In the genomic region with DNA sequence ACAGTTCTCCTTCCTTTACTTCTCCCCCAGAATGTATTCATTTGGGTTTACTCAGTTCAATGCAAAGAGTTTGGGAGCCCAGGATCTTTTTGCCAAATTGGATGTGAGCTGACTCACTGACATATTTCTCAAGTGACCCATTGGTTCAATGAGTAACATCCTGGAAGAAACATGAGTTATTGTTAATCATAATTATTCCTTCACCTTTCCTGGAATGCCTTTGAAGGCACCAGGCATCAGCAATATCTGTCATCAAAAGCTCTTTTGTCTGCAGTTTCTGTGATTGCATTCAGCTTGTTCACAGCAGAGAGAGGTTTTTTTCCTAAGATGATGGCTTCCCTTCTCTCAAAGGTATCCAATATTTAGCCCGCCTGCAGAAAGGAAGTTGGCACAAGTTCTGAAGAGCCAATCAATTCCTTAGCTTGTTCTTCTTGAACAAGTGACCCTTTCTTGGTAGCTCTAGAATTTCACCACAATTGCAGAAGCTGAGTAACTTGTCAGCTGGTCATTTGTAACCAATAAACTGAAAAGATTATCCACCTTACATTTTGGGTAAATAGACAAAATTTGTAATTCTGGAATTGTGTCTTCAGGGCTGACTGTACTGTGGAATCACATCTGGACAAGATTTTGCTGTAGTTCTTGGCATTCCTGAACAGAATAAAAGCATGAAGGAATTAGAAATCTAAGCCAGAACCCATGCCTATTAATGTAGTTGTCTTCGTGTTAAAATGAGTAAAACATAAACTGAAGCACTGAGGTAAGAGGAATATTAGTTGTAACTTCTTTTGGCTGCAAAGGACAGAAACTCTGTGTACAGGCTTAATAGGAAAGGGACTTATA, we compare ENCODE assay signal across 1 cellular context.
A peak's percentile ranks its signal among the peaks of the same experiment; 100 is the strongest.
TF ChIP-seq lines count a peak whose summit lies in the region.

No MANE protein-coding gene starts in this region.

TF ChIP-seq in HepG2, 621 proteins besides CTCF, POLR2A, EP300 and RAD21 (continued from another document):
- TF ChIP-seq, protein P1, sequence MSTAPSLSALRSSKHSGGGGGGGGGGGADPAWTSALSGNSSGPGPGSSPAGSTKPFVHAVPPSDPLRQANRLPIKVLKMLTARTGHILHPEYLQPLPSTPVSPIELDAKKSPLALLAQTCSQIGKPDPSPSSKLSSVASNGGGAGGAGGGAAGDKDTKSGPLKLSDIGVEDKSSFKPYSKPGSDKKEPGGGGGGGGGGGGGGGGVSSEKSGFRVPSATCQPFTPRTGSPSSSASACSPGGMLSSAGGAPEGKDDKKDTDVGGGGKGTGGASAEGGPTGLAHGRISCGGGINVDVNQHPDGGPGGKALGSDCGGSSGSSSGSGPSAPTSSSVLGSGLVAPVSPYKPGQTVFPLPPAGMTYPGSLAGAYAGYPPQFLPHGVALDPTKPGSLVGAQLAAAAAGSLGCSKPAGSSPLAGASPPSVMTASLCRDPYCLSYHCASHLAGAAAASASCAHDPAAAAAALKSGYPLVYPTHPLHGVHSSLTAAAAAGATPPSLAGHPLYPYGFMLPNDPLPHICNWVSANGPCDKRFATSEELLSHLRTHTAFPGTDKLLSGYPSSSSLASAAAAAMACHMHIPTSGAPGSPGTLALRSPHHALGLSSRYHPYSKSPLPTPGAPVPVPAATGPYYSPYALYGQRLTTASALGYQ (CRISPR knock-in tag; IDR thresholded peaks at IDR 0.05), result peak; percentile 51; the same call in 1 of the 2 replicates
- TF ChIP-seq ZFY (CRISPR knock-in tag; IDR thresholded peaks at IDR 0.05) (0 out of 2 replicates have a peak, but pooled peaks have one; percentile 12), ZNF709 (CRISPR knock-in tag; IDR thresholded peaks at IDR 0.05) (no peak), TBX2 (CRISPR knock-in tag; IDR thresholded peaks at IDR 0.05; ENCODE audit: borderline replicate concordance) (peak; percentile 85), CCDC6 (CRISPR knock-in tag; IDR thresholded peaks at IDR 0.05) (0 out of 2 replicates have a peak, but pooled peaks have one; percentile 26), ZNF614 (CRISPR knock-in tag; IDR thresholded peaks at IDR 0.05; ENCODE audit: borderline replicate concordance) (peak; percentile 92), ZNF451 (CRISPR knock-in tag; IDR thresholded peaks at IDR 0.05) (no peak), ISX (CRISPR knock-in tag; conservative IDR thresholded peaks at IDR 0.05) (no peak), CREB1 (IDR thresholded peaks at IDR 0.05) (0 out of 2 replicates have a peak, but pooled peaks have one; percentile 21), CREB1 (CRISPR knock-in tag; IDR thresholded peaks at IDR 0.05) (peak; percentile 50; the same call in 1 of the 2 replicates), SOX13 (IDR thresholded peaks at IDR 0.05) (peak; percentile 81; the same call in 1 of the 2 replicates), SOX13 (CRISPR knock-in tag; conservative IDR thresholded peaks at IDR 0.05 in 1 of 2, IDR thresholded peaks at IDR 0.05 in 1 of 2) (peak in 1 of 2 experiments; percentile 96; a peak in 2 of 4 replicates), RBM22 (optimal IDR thresholded peaks at IDR 0.05; ENCODE audit: low read length) (no peak), HNF4A (CRISPR knock-in tag; IDR thresholded peaks at IDR 0.05) (no peak), FOXA3 (CRISPR knock-in tag; IDR thresholded peaks at IDR 0.05) (peak; percentile 73), SAP130 (CRISPR knock-in tag; IDR thresholded peaks at IDR 0.05; ENCODE audit: low read depth) (peak; percentile 79), NFKB2 (CRISPR knock-in tag; IDR thresholded peaks at IDR 0.05; ENCODE audit: borderline replicate concordance) (no peak), KAT2B (IDR thresholded peaks at IDR 0.05; ENCODE audit: borderline replicate concordance, low read depth, low read length) (no peak), HMG20B (CRISPR knock-in tag; conservative IDR thresholded peaks at IDR 0.05) (peak; percentile 41), ZNF20 (CRISPR knock-in tag; IDR thresholded peaks at IDR 0.05) (no peak)
- TF ChIP-seq, protein P2, sequence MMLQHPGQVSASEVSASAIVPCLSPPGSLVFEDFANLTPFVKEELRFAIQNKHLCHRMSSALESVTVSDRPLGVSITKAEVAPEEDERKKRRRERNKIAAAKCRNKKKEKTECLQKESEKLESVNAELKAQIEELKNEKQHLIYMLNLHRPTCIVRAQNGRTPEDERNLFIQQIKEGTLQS (CRISPR knock-in tag; IDR thresholded peaks at IDR 0.05), result peak; percentile 90
- TF ChIP-seq, protein P3, sequence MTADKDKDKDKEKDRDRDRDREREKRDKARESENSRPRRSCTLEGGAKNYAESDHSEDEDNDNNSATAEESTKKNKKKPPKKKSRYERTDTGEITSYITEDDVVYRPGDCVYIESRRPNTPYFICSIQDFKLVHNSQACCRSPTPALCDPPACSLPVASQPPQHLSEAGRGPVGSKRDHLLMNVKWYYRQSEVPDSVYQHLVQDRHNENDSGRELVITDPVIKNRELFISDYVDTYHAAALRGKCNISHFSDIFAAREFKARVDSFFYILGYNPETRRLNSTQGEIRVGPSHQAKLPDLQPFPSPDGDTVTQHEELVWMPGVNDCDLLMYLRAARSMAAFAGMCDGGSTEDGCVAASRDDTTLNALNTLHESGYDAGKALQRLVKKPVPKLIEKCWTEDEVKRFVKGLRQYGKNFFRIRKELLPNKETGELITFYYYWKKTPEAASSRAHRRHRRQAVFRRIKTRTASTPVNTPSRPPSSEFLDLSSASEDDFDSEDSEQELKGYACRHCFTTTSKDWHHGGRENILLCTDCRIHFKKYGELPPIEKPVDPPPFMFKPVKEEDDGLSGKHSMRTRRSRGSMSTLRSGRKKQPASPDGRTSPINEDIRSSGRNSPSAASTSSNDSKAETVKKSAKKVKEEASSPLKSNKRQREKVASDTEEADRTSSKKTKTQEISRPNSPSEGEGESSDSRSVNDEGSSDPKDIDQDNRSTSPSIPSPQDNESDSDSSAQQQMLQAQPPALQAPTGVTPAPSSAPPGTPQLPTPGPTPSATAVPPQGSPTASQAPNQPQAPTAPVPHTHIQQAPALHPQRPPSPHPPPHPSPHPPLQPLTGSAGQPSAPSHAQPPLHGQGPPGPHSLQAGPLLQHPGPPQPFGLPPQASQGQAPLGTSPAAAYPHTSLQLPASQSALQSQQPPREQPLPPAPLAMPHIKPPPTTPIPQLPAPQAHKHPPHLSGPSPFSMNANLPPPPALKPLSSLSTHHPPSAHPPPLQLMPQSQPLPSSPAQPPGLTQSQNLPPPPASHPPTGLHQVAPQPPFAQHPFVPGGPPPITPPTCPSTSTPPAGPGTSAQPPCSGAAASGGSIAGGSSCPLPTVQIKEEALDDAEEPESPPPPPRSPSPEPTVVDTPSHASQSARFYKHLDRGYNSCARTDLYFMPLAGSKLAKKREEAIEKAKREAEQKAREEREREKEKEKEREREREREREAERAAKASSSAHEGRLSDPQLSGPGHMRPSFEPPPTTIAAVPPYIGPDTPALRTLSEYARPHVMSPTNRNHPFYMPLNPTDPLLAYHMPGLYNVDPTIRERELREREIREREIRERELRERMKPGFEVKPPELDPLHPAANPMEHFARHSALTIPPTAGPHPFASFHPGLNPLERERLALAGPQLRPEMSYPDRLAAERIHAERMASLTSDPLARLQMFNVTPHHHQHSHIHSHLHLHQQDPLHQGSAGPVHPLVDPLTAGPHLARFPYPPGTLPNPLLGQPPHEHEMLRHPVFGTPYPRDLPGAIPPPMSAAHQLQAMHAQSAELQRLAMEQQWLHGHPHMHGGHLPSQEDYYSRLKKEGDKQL (CRISPR knock-in tag; IDR thresholded peaks at IDR 0.05; ENCODE audit: low read depth), result peak; percentile 67; the same call in 1 of the 2 replicates
- TF ChIP-seq, protein P4, sequence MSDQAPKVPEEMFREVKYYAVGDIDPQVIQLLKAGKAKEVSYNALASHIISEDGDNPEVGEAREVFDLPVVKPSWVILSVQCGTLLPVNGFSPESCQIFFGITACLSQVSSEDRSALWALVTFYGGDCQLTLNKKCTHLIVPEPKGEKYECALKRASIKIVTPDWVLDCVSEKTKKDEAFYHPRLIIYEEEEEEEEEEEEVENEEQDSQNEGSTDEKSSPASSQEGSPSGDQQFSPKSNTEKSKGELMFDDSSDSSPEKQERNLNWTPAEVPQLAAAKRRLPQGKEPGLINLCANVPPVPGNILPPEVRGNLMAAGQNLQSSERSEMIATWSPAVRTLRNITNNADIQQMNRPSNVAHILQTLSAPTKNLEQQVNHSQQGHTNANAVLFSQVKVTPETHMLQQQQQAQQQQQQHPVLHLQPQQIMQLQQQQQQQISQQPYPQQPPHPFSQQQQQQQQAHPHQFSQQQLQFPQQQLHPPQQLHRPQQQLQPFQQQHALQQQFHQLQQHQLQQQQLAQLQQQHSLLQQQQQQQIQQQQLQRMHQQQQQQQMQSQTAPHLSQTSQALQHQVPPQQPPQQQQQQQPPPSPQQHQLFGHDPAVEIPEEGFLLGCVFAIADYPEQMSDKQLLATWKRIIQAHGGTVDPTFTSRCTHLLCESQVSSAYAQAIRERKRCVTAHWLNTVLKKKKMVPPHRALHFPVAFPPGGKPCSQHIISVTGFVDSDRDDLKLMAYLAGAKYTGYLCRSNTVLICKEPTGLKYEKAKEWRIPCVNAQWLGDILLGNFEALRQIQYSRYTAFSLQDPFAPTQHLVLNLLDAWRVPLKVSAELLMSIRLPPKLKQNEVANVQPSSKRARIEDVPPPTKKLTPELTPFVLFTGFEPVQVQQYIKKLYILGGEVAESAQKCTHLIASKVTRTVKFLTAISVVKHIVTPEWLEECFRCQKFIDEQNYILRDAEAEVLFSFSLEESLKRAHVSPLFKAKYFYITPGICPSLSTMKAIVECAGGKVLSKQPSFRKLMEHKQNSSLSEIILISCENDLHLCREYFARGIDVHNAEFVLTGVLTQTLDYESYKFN (CRISPR knock-in tag; conservative IDR thresholded peaks at IDR 0.05), result peak; percentile 49; the same call in 1 of the 2 replicates
- TF ChIP-seq, protein P5, sequence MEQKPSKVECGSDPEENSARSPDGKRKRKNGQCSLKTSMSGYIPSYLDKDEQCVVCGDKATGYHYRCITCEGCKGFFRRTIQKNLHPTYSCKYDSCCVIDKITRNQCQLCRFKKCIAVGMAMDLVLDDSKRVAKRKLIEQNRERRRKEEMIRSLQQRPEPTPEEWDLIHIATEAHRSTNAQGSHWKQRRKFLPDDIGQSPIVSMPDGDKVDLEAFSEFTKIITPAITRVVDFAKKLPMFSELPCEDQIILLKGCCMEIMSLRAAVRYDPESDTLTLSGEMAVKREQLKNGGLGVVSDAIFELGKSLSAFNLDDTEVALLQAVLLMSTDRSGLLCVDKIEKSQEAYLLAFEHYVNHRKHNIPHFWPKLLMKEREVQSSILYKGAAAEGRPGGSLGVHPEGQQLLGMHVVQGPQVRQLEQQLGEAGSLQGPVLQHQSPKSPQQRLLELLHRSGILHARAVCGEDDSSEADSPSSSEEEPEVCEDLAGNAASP (CRISPR knock-in tag; IDR thresholded peaks at IDR 0.05; ENCODE audit: borderline replicate concordance), result peak; percentile 71; the same call in 1 of the 2 replicates
